10 cellular contexts compared by ENCODE assay signal in genomic region chr3:58049143-58049785, GRCh38. TPM values are rescaled to one million over a fixed set of nuclear protein-coding genes. Genes with fewer than 3 reads are reported as not detected.
DNase-seq lines count a peak whose midpoint lies in the region; ATAC-seq, FAIRE-seq and TF ChIP-seq lines count a peak whose summit lies in the region.
"Had no signal": no experiment of that assay in that cellular context is flagged by ENCODE, and none has a peak within 500 bp of the region (broad histone marks: within the 10 kb centered on the region; RNA-seq: fewer than 3 reads in every experiment).

No MANE protein-coding gene starts in this region.

- H3K4me3 ChIP-seq in colonic mucosa (no peak overlapping the region), left lung (no peak overlapping the region)

- peak overlapping the region in 1 of 2 donors; percentile 43 for H3K9ac ChIP-seq in colonic mucosa (ENCODE audit: low read depth in 2 of 2, low read length in 2 of 2)

- intact Hi-C loops in colonic mucosa (cut with DNase I) = no loop called here
- intact Hi-C loops in left lung (cut with DNase I) = no loop called here

- TF ChIP-seq CTCF in colonic mucosa (IDR thresholded peaks at IDR 0.05) (no peak), left lung (IDR thresholded peaks at IDR 0.05) (no peak)

- peak overlapping the region; percentile 37 for H3K27ac ChIP-seq in colonic mucosa
- peak overlapping the region; percentile 68 to 79 for H3K27ac ChIP-seq in left lung

- no peaks in the 10 kb centered on the region for H3K9me3 ChIP-seq in colonic mucosa
- no peaks in the 10 kb centered on the region for H3K9me3 ChIP-seq in left lung

- DNase-seq in NCI-H2196 (lab: John Stamatoyannopoulos, UW; ENCODE audit: unreplicated experiment) (peak; percentile 46), NCI-H2196 treated with DMSO at 0.1 percent for 48 hours (lab: John Stamatoyannopoulos, UW; ENCODE audit: unreplicated experiment) (no peak), colonic mucosa (peak; percentile 58), left lung (peak in 1 of 2 donors; percentile 47), urothelium cell line (ENCODE audit: low spot score) (peak; percentile 89)
- DNase-seq: CD4-positive, alpha-beta memory T cell; effector memory CD8-positive, alpha-beta T cell had no signal

- H3K36me3 ChIP-seq in colonic mucosa = no peaks in the 10 kb centered on the region
- H3K36me3 ChIP-seq in left lung = no peaks in the 10 kb centered on the region

- peak; percentile 76 for ATAC-seq in left lung
- no peak for ATAC-seq in HG02852 (IDR thresholded peaks at IDR 0.05; ENCODE audit: unreplicated experiment)
- no peak for ATAC-seq in HG02885 (IDR thresholded peaks at IDR 0.05; ENCODE audit: poor library complexity, unreplicated experiment)
- ATAC-seq in HG03432 (IDR thresholded peaks at IDR 0.05; ENCODE audit: unreplicated experiment) = no peak
- ATAC-seq: effector memory CD8-positive, alpha-beta T cell had no signal

- peak; percentile 50 for FAIRE-seq in urothelium cell line (lab: Jason Lieb, UNC)

- no peaks in the 10 kb centered on the region for H3K27me3 ChIP-seq in colonic mucosa
- no peaks in the 10 kb centered on the region for H3K27me3 ChIP-seq in left lung

- H3K4me1 ChIP-seq in colonic mucosa (peaks cover 6% of the 10 kb centered on the region), left lung (peaks cover 34 to 51% of the 10 kb centered on the region in 2 donors)

RNA-seq across cellular contexts. Expression of gene FLNB, which starts 41.0 kb away (rescaled TPM):
- total RNA-seq in colonic mucosa (100 to 1,000 TPM; 246 to 362 TPM), left lung (100 to 1,000 TPM in 1 of 2 donors, 10 to 100 TPM in 1; 80.1 to 126 TPM)
